8 cellular contexts compared by ENCODE assay signal in genomic region chrX:23616361-23616760, GRCh38. TPM values are rescaled to one million over a fixed set of nuclear protein-coding genes. Genes with fewer than 3 reads are reported as not detected.
A peak's percentile ranks its signal among the peaks of the same experiment; 100 is the strongest.
DNase-seq lines count a peak whose midpoint lies in the region; ATAC-seq, FAIRE-seq and TF ChIP-seq lines count a peak whose summit lies in the region.

No MANE protein-coding gene starts in this region.

- H3K4me3 Mint-ChIP-seq in natural killer cell: no peak overlapping the region
- H3K4me3 Mint-ChIP-seq in natural killer cell treated with Interleukin-12 subunit alpha and Interleukin-12 subunit beta and Interleukin-15 and Interleukin-18, amount 100 ng/mL, for 72 hours: no peak overlapping the region

- H3K9ac ChIP-seq in SK-N-SH: no peak overlapping the region

- no peak overlapping the region for H3K27ac Mint-ChIP-seq in natural killer cell
- no peak overlapping the region for H3K27ac Mint-ChIP-seq in natural killer cell treated with Interleukin-12 subunit alpha and Interleukin-12 subunit beta and Interleukin-15 and Interleukin-18, amount 100 ng/mL, for 72 hours

- no peaks in the 10 kb centered on the region for H3K9me2 ChIP-seq in SK-N-SH

- POLR2A ChIA-PET in SK-N-SH (lab: Yijun Ruan, JAX): no interaction called here

- WGBS in SK-N-SH (ENCODE audit: low lambda C conversion rate): 33% methylated on average over 5 of the region's 5 CpGs

- no peaks in the 10 kb centered on the region for H3K4me1 ChIP-seq in SK-N-SH (ENCODE audit: control insufficient read depth in 1 of 2, insufficient read depth in 2 of 2, low read depth in 1 of 2, low read length in 1 of 2)

- CTCF ChIA-PET in SK-N-SH (lab: Yijun Ruan, JAX): interaction anchor here (0.5 to 1.5 kb wide), 7 partner anchors 8 to 1784 kb away, joined by 3 to 7 read pairs (median 3); no protein-coding TSS in a partner anchor

- no peak overlapping the region for H3K4me2 ChIP-seq in SK-N-SH

- H3K36me3 Mint-ChIP-seq in natural killer cell: no peaks in the 10 kb centered on the region
- H3K36me3 Mint-ChIP-seq in natural killer cell treated with Interleukin-12 subunit alpha and Interleukin-12 subunit beta and Interleukin-15 and Interleukin-18, amount 100 ng/mL, for 72 hours: no peaks in the 10 kb centered on the region

- peak; percentile 60 for TF ChIP-seq RAD21 in SK-N-SH (IDR thresholded peaks at IDR 0.05; ENCODE audit: low read length)

- H4K20me1 ChIP-seq in SK-N-SH (ENCODE audit: insufficient read depth): no peaks in the 10 kb centered on the region

- no peaks in the 10 kb centered on the region; the same call in 1 of the 2 replicates for H3K27me3 ChIP-seq in SK-N-SH (ENCODE audit: insufficient read depth)

- intact Hi-C loops in natural killer cell (cut with micrococcal nuclease): no loop called here

- no peaks in the 10 kb centered on the region for H3F3A ChIP-seq in SK-N-SH (replicated peaks; ENCODE audit: insufficient read depth)

- H3K27me3 Mint-ChIP-seq in natural killer cell (ENCODE audit: low read depth in 2 of 2): peaks cover 8 to 16% of the 10 kb centered on the region in 2 donors
- H3K27me3 Mint-ChIP-seq in natural killer cell treated with Interleukin-12 subunit alpha and Interleukin-12 subunit beta and Interleukin-15 and Interleukin-18, amount 100 ng/mL, for 72 hours: peaks cover 10 to 17% of the 10 kb centered on the region in 2 donors

- no peaks in the 10 kb centered on the region for H3K9me3 ChIP-seq in SK-N-SH

- peak; percentile 34 for TF ChIP-seq CTCF in natural killer cell (IDR thresholded peaks at IDR 0.05)
- TF ChIP-seq CTCF in SK-N-SH (IDR thresholded peaks at IDR 0.05): peak; percentile 68

- no peak overlapping the region for H3K4me3 ChIP-seq in SK-N-SH (ENCODE audit: low read depth in 2 of 2, low read length in 1 of 2)

- no peak for FAIRE-seq in GM19239 (lab: Jason Lieb, UNC)

- H3K79me2 ChIP-seq in SK-N-SH (ENCODE audit: insufficient read depth): no peaks in the 10 kb centered on the region

- no peaks in the 10 kb centered on the region for H3K36me3 ChIP-seq in SK-N-SH (replicated peaks in 1 of 2; ENCODE audit: control insufficient read depth in 1 of 2, insufficient read depth in 2 of 2, low read length in 1 of 2)

- no peaks in the 10 kb centered on the region for H3K4me1 Mint-ChIP-seq in natural killer cell
- no peaks in the 10 kb centered on the region for H3K4me1 Mint-ChIP-seq in natural killer cell treated with Interleukin-12 subunit alpha and Interleukin-12 subunit beta and Interleukin-15 and Interleukin-18, amount 100 ng/mL, for 72 hours (ENCODE audit: low read depth in 2 of 2)

- no peaks in the 10 kb centered on the region for H3K9me3 Mint-ChIP-seq in natural killer cell
- H3K9me3 Mint-ChIP-seq in natural killer cell treated with Interleukin-12 subunit alpha and Interleukin-12 subunit beta and Interleukin-15 and Interleukin-18, amount 100 ng/mL, for 72 hours: no peaks in the 10 kb centered on the region

- H3K27ac ChIP-seq in SK-N-SH (ENCODE audit: low read depth in 2 of 2, low read length in 1 of 2): no peak overlapping the region

- no peak for DNase-seq in natural killer cell
- no peak for DNase-seq in natural killer cell treated with Interleukin-12 subunit alpha and Interleukin-12 subunit beta and Interleukin-15 and Interleukin-18, amount 100 ng/mL, for 72 hours (ENCODE audit: low spot score)
- DNase-seq in SK-N-SH: peak; percentile 44
- peak; percentile 1 for DNase-seq in iPS DF 19.7 (ENCODE audit: low read depth, low spot score)
- DNase-seq in middle frontal gyrus (ENCODE audit: extremely low spot score, low spot score): no peak
- DNase-seq in activated CD4-positive, alpha-beta T cell treated with anti-CD3 and anti-CD28 coated beads, Interleukin-2, amount 50 U/mL, for 4 hours: no peak
- DNase-seq in GM19239 (ENCODE audit: insufficient read length, low spot score): no peak

- no peak for ATAC-seq in natural killer cell
- ATAC-seq in natural killer cell treated with Interleukin-12 subunit alpha and Interleukin-12 subunit beta and Interleukin-15 and Interleukin-18, amount 100 ng/mL, for 72 hours: no peak
- peak; percentile 68 for ATAC-seq in HG03442 (IDR thresholded peaks at IDR 0.05; ENCODE audit: unreplicated experiment)

- H2AFZ ChIP-seq in SK-N-SH (ENCODE audit: low read depth): no peak overlapping the region

- no peak for TF ChIP-seq EP300 in SK-N-SH (IDR thresholded peaks at IDR 0.05; ENCODE audit: borderline replicate concordance in 1 of 2, low read depth in 1 of 2, low read length in 1 of 2)

TF ChIP-seq in SK-N-SH, 30 proteins besides CTCF, POLR2A, EP300 and RAD21:
- TF ChIP-seq NFIC (IDR thresholded peaks at IDR 0.05; ENCODE audit: borderline replicate concordance) (no peak), GATA2 (CRISPR knock-in tag; IDR thresholded peaks at IDR 0.05) (no peak), RFX5 (IDR thresholded peaks at IDR 0.05; ENCODE audit: low read length) (no peak), GABPA (IDR thresholded peaks at IDR 0.05; ENCODE audit: low read depth) (no peak), CHD2 (IDR thresholded peaks at IDR 0.05; ENCODE audit: low read length, partially characterized antibody) (no peak), ELF1 (IDR thresholded peaks at IDR 0.05) (no peak), MEF2A (IDR thresholded peaks at IDR 0.05; ENCODE audit: borderline replicate concordance, low read depth) (no peak), SIN3A (IDR thresholded peaks at IDR 0.05; ENCODE audit: borderline replicate concordance, low read depth, low read length) (no peak), JUND (IDR thresholded peaks at IDR 0.05) (no peak)
- TF ChIP-seq, protein P1, sequence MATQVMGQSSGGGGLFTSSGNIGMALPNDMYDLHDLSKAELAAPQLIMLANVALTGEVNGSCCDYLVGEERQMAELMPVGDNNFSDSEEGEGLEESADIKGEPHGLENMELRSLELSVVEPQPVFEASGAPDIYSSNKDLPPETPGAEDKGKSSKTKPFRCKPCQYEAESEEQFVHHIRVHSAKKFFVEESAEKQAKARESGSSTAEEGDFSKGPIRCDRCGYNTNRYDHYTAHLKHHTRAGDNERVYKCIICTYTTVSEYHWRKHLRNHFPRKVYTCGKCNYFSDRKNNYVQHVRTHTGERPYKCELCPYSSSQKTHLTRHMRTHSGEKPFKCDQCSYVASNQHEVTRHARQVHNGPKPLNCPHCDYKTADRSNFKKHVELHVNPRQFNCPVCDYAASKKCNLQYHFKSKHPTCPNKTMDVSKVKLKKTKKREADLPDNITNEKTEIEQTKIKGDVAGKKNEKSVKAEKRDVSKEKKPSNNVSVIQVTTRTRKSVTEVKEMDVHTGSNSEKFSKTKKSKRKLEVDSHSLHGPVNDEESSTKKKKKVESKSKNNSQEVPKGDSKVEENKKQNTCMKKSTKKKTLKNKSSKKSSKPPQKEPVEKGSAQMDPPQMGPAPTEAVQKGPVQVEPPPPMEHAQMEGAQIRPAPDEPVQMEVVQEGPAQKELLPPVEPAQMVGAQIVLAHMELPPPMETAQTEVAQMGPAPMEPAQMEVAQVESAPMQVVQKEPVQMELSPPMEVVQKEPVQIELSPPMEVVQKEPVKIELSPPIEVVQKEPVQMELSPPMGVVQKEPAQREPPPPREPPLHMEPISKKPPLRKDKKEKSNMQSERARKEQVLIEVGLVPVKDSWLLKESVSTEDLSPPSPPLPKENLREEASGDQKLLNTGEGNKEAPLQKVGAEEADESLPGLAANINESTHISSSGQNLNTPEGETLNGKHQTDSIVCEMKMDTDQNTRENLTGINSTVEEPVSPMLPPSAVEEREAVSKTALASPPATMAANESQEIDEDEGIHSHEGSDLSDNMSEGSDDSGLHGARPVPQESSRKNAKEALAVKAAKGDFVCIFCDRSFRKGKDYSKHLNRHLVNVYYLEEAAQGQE (IDR thresholded peaks at IDR 0.05; ENCODE audit: low read depth, low read length): no peak
- TF ChIP-seq, protein P2, sequence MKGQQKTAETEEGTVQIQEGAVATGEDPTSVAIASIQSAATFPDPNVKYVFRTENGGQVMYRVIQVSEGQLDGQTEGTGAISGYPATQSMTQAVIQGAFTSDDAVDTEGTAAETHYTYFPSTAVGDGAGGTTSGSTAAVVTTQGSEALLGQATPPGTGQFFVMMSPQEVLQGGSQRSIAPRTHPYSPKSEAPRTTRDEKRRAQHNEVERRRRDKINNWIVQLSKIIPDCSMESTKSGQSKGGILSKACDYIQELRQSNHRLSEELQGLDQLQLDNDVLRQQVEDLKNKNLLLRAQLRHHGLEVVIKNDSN (IDR thresholded peaks at IDR 0.05; ENCODE audit: borderline replicate concordance, low read depth): no peak
- TF ChIP-seq, protein P3, sequence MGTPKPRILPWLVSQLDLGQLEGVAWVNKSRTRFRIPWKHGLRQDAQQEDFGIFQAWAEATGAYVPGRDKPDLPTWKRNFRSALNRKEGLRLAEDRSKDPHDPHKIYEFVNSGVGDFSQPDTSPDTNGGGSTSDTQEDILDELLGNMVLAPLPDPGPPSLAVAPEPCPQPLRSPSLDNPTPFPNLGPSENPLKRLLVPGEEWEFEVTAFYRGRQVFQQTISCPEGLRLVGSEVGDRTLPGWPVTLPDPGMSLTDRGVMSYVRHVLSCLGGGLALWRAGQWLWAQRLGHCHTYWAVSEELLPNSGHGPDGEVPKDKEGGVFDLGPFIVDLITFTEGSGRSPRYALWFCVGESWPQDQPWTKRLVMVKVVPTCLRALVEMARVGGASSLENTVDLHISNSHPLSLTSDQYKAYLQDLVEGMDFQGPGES (IDR thresholded peaks at IDR 0.05; ENCODE audit: low read depth, low read length): no peak
- TF ChIP-seq, protein P4, sequence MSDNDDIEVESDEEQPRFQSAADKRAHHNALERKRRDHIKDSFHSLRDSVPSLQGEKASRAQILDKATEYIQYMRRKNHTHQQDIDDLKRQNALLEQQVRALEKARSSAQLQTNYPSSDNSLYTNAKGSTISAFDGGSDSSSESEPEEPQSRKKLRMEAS (IDR thresholded peaks at IDR 0.05; ENCODE audit: low read depth): no peak
TF ChIP-seq in SK-N-SH: peak in this region for 0.

RNA-seq across cellular contexts. Expression of gene PRDX4, which starts 50.9 kb away (rescaled TPM):
- total RNA-seq in natural killer cell: 10 to 100 TPM in 1 of 3 donors, 1 to 10 TPM in 2; 6.8 to 13.5 (median 7.8) TPM
- 10 to 100 TPM; 62.2 to 71.2 TPM for total RNA-seq in natural killer cell treated with Interleukin-12 subunit alpha and Interleukin-12 subunit beta and Interleukin-15 and Interleukin-18, amount 100 ng/mL, for 72 hours
- 140 and 164 TPM in 2 replicates for polyA plus RNA-seq in SK-N-SH (2012; rRNA removed)
- polyA plus RNA-seq in SK-N-SH (2012; cell fraction: cytosol; rRNA removed): 181 and 191 TPM in 2 replicates
- 48.7 and 64.8 TPM in 2 replicates for polyA plus RNA-seq in SK-N-SH (2012; cell fraction: nucleus; rRNA removed)

Comparison
In these comparisons a context has a peak if more than half of its experiments do, and no peak if none do; other contexts are left out.
1. RNA of gene PRDX4, which starts 50.9 kb away (total RNA-seq): 62.2 to 71.2 TPM in natural killer cell treated with Interleukin-12 subunit alpha and Interleukin-12 subunit beta and Interleukin-15 and Interleukin-18, amount 100 ng/mL, for 72 hours; 6.8 to 13.5 TPM in natural killer cell; every median in the first group is over 4 times any median in the second.
2. DNase-seq: peak in SK-N-SH (single experiment) and iPS DF 19.7 (single experiment); none in natural killer cell (single experiment), natural killer cell treated with Interleukin-12 subunit alpha and Interleukin-12 subunit beta and Interleukin-15 and Interleukin-18, amount 100 ng/mL, for 72 hours (single experiment), middle frontal gyrus (single experiment), activated CD4-positive, alpha-beta T cell treated with anti-CD3 and anti-CD28 coated beads, Interleukin-2, amount 50 U/mL, for 4 hours (0 of 2) and GM19239 (single experiment).